ENCODE assay signal across 11 cellular contexts in the genomic region with DNA sequence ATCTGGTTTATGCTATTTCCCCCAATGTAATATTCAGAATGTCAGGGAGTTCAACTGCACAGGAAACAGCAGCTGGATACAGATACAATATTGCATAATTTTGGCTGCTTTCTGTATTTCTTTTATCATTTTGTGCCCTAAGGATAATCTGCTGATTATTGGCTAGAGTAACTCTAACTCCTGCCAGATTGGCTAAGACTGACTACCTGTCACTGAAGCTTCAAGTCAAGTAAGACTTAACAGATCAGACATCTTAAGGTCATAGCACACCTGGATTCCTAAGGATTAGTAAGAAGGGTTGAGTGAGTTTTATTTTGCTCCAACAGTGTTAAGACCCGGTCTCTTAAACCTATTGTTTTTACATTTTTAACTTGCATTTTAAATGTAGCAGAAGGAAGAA.
"Had no signal": no experiment of that assay in that cellular context is flagged by ENCODE, and none has a peak within 500 bp of the region (broad histone marks: within the 10 kb centered on the region; RNA-seq: fewer than 3 reads in every experiment).

No MANE protein-coding gene starts in this region.

- H3K4me3 Mint-ChIP-seq: neural crest cell had no signal

- H3K36me3 ChIP-seq: sigmoid colon, spleen, thyroid gland had no signal

- H3K27ac ChIP-seq: foreskin keratinocyte, sigmoid colon, spleen, thyroid gland had no signal

- H3K4me1 ChIP-seq: foreskin keratinocyte, sigmoid colon, spleen, thyroid gland had no signal

- ATAC-seq: foreskin keratinocyte, Right ventricle myocardium inferior had no signal

- H3K4me3 ChIP-seq: sigmoid colon, spleen, thyroid gland had no signal

- H3K27me3 ChIP-seq: foreskin keratinocyte, sigmoid colon, spleen, thyroid gland had no signal

- H3K4me1 Mint-ChIP-seq: neural crest cell had no signal

- DNase-seq: activated CD4-positive, alpha-beta T cell treated with anti-CD3 and anti-CD28 coated beads for 48 hours; aorta; cerebellar nuclear complex; effector CD8-positive, alpha-beta T cell; foreskin keratinocyte; immature natural killer cell; sigmoid colon; spleen; thyroid gland had no signal

- H3K9me3 ChIP-seq: sigmoid colon, thyroid gland had no signal

- H3K36me3 Mint-ChIP-seq: immature natural killer cell had no signal
